ENCODE assay signal across 9 cellular contexts in the genomic region with DNA sequence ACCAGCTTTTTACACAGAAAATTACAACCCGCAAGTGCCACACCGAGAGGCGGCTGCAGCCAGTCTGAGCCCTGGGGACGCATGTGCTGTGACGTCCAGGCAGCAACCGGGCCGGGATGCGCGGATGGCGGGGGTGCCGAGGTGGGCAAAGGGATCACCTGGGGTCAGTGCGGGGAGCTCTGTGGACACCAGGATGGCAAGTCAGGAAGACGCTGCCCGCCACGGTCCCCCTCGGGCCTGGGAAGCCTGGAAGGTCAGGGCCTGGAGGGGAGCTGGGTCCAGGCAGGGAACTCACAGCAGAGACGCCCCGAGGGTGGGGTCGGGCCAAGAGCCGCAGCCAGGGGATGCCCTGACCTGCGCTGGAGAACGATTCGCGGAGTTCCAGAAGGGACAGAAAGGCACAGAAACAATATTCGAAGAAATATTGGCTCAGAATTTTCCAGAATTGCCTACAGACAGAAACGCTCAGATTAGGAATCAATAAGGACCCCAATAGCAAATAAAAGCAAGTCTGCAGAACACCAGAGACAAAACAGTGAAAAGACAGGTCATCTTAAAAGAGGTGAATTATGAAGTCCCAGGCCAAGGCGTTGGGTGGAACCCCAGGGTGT. TPM values are rescaled to one million over a fixed set of nuclear protein-coding genes. Genes with fewer than 3 reads are reported as not detected.
DNase-seq lines count a peak whose midpoint lies in the region; ATAC-seq and TF ChIP-seq lines count a peak whose summit lies in the region.
"Had no signal": no experiment of that assay in that cellular context is flagged by ENCODE, and none has a peak within 500 bp of the region (broad histone marks: within the 10 kb centered on the region; RNA-seq: fewer than 3 reads in every experiment).

No MANE protein-coding gene starts in this region.

- ATAC-seq in foreskin keratinocyte (no peak), HG03135 (IDR thresholded peaks at IDR 0.05; ENCODE audit: unreplicated experiment) (no peak)

- H3K9me3 ChIP-seq in GM23248 (ENCODE audit: low read depth) (no peaks in the 10 kb centered on the region), SJCRH30 (replicated peaks) (no peaks in the 10 kb centered on the region)

- peak overlapping the region; percentile 34; the same call in 1 of the 2 replicates for H2AFZ ChIP-seq in GM23248

- peaks cover 5% of the 10 kb centered on the region for H3K4me1 ChIP-seq in GM23248 (ENCODE audit: insufficient read depth)
- peaks cover 4% of the 10 kb centered on the region for H3K4me1 ChIP-seq in SJCRH30
- peaks cover 6% of the 10 kb centered on the region for H3K4me1 ChIP-seq in rectal smooth muscle tissue (ENCODE audit: control insufficient read depth, insufficient read depth, low read length)
- H3K4me1 ChIP-seq in foreskin keratinocyte = no peaks in the 10 kb centered on the region

- H3K27me3 ChIP-seq in GM23248 (replicated peaks; ENCODE audit: insufficient read depth) = peaks cover 52% of the 10 kb centered on the region
- peaks cover 3% of the 10 kb centered on the region; the same call in 1 of the 2 replicates for H3K27me3 ChIP-seq in SJCRH30
- H3K27me3 ChIP-seq in rectal smooth muscle tissue (ENCODE audit: control insufficient read depth, insufficient read depth, low read length) = peaks cover 6% of the 10 kb centered on the region
- peaks cover 26% of the 10 kb centered on the region for H3K27me3 ChIP-seq in foreskin keratinocyte

- TF ChIP-seq CTCF in fibroblast of the aortic adventitia (IDR thresholded peaks at IDR 0.05; ENCODE audit: insufficient read depth, low read length) (no peak), foreskin keratinocyte (conservative IDR thresholded peaks at IDR 0.05) (no peak)

- H3K27ac ChIP-seq in GM23248 (no peak overlapping the region), SJCRH30 (no peak overlapping the region), rectal smooth muscle tissue (ENCODE audit: low read depth, low read length) (no peak overlapping the region), foreskin keratinocyte (no peak overlapping the region)

- in situ Hi-C loops in GM23248 (cut with MboI) = no loop called here

- no peaks in the 10 kb centered on the region for H3K36me3 ChIP-seq in GM23248 (ENCODE audit: low read depth)
- H3K36me3 ChIP-seq in SJCRH30 = no peaks in the 10 kb centered on the region
- no peaks in the 10 kb centered on the region for H3K36me3 ChIP-seq in rectal smooth muscle tissue (ENCODE audit: control insufficient read depth, insufficient read depth, low read length)

- no peaks in the 10 kb centered on the region for H4K20me1 ChIP-seq in GM23248 (ENCODE audit: insufficient read depth)

- 0 out of 2 replicates have a peak, but pooled peaks cover 3% of the 10 kb centered on the region for H3F3A ChIP-seq in GM23248 (ENCODE audit: insufficient read depth)

- H3K79me2 ChIP-seq in GM23248 (ENCODE audit: insufficient read depth) = no peaks in the 10 kb centered on the region

- H3K9ac ChIP-seq in GM23248 (no peak overlapping the region), rectal smooth muscle tissue (ENCODE audit: low read length) (no peak overlapping the region)

- no peak overlapping the region for H3K4me2 ChIP-seq in GM23248 (ENCODE audit: unreplicated experiment)

- no peak for DNase-seq in GM23248
- DNase-seq in SJCRH30 = no peak
- DNase-seq in fibroblast of the aortic adventitia (ENCODE audit: low read depth) = no peak
- no peak for DNase-seq in nucleus accumbens (lab: John Stamatoyannopoulos, UW)
- no peak for DNase-seq in Kasumi-1 (lab: John Stamatoyannopoulos, UW)
- no peak for DNase-seq in foreskin keratinocyte

- WGBS in GM23248 (ENCODE audit: low coverage in 1 of 2, low lambda C conversion rate in 2 of 2, missing lambda C conversion rate in 2 of 2), 2 experiments = 7 to 8% methylated on average over 27 of the region's 27 CpGs

- H3K4me3 ChIP-seq in GM23248 (no peak overlapping the region), SJCRH30 (peak overlapping the region; percentile 23; the same call in 1 of the 2 replicates), fibroblast of the aortic adventitia (ENCODE audit: low read depth, low read length) (peak overlapping the region; percentile 44), rectal smooth muscle tissue (ENCODE audit: low read length) (peak overlapping the region; percentile 60)

- no peaks in the 10 kb centered on the region for H3K9me2 ChIP-seq in GM23248 (ENCODE audit: insufficient read depth)

RNA-seq across cellular contexts. Expression of a gene that starts 11.7 kb away (rescaled TPM):
- total RNA-seq in GM23248 (2014; rRNA removed; shearing (Covaris generic)) = under 0.01 TPM in 1 of 2 replicates, not detected in the other
- 0.05 and 0.22 TPM in 2 replicates for polyA plus RNA-seq in GM23248 (2016; fragmentation: Nextera tagmentation; extraction: Ambion mirVana)
- total RNA-seq in SJCRH30 (2014; rRNA removed; shearing (Covaris generic)) = 3.7 and 4.0 TPM in 2 replicates
- under 0.01 TPM in 1 of 2 replicates, not detected in the other for total RNA-seq in fibroblast of the aortic adventitia (ENCODE audit: low replicate concordance)
- not detected in 2 replicates for total RNA-seq in foreskin keratinocyte
- polyA plus RNA-seq in foreskin keratinocyte = not detected in 2 replicates

RNA-seq across cellular contexts. Expression of a gene that starts 36.9 kb away (rescaled TPM):
- not detected in 2 replicates for total RNA-seq in GM23248 (2014; rRNA removed; shearing (Covaris generic))
- polyA plus RNA-seq in GM23248 (2016; fragmentation: Nextera tagmentation; extraction: Ambion mirVana) (not detected in 2 replicates), foreskin keratinocyte (not detected in 2 replicates)
- 1.3 and 1.7 TPM in 2 replicates for total RNA-seq in SJCRH30 (2014; rRNA removed; shearing (Covaris generic))
- total RNA-seq in fibroblast of the aortic adventitia (ENCODE audit: low replicate concordance) (not detected in 2 replicates), foreskin keratinocyte (not detected in 2 replicates)
- total RNA-seq: HT1080 had no signal
